ENCODE assay signal across 16 cellular contexts in the genomic region with DNA sequence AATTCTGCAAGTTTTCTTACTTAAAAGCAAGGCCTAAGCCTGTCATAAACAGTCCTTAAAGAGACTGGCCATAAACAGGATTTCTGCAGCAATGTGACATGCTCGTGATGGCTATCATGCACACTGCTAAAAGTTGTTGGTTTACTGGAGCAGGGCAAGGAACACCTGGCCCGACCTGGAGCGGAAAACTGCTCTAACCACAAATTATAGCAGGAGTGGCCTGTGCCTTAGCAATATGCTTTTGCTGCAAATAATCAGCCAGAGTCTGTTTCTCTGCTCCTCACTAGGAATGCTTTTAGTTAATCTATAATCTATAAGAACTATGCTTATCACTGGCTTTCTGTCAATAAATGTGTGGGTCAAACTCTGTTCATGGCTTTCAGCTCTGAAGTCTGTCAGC.
DNase-seq lines count a peak whose midpoint lies in the region; FAIRE-seq and TF ChIP-seq lines count a peak whose summit lies in the region.
"Had no signal": no experiment of that assay in that cellular context is flagged by ENCODE, and none has a peak within 500 bp of the region (broad histone marks: within the 10 kb centered on the region; RNA-seq: fewer than 3 reads in every experiment).

No MANE protein-coding gene starts in this region.

- H3F3A ChIP-seq in MM.1S (ENCODE audit: insufficient read depth, low read length) (no peaks in the 10 kb centered on the region), smooth muscle cell (ENCODE audit: low read depth) (no peaks in the 10 kb centered on the region)

- H3K9me2 ChIP-seq in MM.1S (replicated peaks; ENCODE audit: insufficient read depth, low read length): no peaks in the 10 kb centered on the region

- H3K4me3 ChIP-seq in MM.1S (ENCODE audit: low read length) (no peak overlapping the region), kidney (ENCODE audit: low read length in 2 of 2) (no peak overlapping the region), smooth muscle cell (no peak overlapping the region)
- H3K4me3 ChIP-seq in CD8-positive, alpha-beta memory T cell (ENCODE audit: low read length): no peak overlapping the region

- H3K27ac Mint-ChIP-seq in CD8-positive, alpha-beta memory T cell: peak overlapping the region in 1 of 8 donors; percentile 66
- H3K27ac Mint-ChIP-seq: B cell; CD4-positive, alpha-beta memory T cell; H9 had no signal

- no peaks in the 10 kb centered on the region for H3K9me3 ChIP-seq in MM.1S (replicated peaks; ENCODE audit: insufficient read depth, low read length)
- no peaks in the 10 kb centered on the region for H3K9me3 ChIP-seq in kidney (ENCODE audit: control insufficient read depth in 1 of 2, low read length in 2 of 2)
- H3K9me3 ChIP-seq in smooth muscle cell (replicated peaks; ENCODE audit: low read depth): no peaks in the 10 kb centered on the region
- no peaks in the 10 kb centered on the region for H3K9me3 ChIP-seq in CD8-positive, alpha-beta memory T cell (ENCODE audit: low read length)

- DNase-seq in GM18507 (ENCODE audit: extremely low spot score, insufficient read length, low read depth) (no peak), MM.1S (peak; percentile 44), kidney (no peak), smooth muscle cell (lab: John Stamatoyannopoulos, UW; ENCODE audit: unreplicated experiment) (no peak), NCI-H2081 treated with DMSO at 0.1 percent for 48 hours (lab: John Stamatoyannopoulos, UW) (no peak), NCI-H345 treated with DMSO at 0.1 percent for 48 hours (lab: John Stamatoyannopoulos, UW; ENCODE audit: unreplicated experiment) (no peak)
- no peak for DNase-seq in CD8-positive, alpha-beta memory T cell
- DNase-seq: CD4-positive, alpha-beta memory T cell; DMS 273 treated with DMSO at 0.1 percent for 48 hours; EL; H9; NCI-H146; NCI-H2171; SIG-M5 had no signal

- H3K9ac ChIP-seq in MM.1S (ENCODE audit: low read length) (no peak overlapping the region), kidney (ENCODE audit: low read length in 2 of 2) (no peak overlapping the region), smooth muscle cell (ENCODE audit: low read depth) (no peak overlapping the region)

- CTCF ChIA-PET in CD8-positive, alpha-beta memory T cell (lab: Charles Lee): no interaction called here

- H3K4me1 Mint-ChIP-seq in CD8-positive, alpha-beta memory T cell: no peaks in the 10 kb centered on the region
- H3K4me1 Mint-ChIP-seq: B cell; CD4-positive, alpha-beta memory T cell had no signal

- TF ChIP-seq CTCF in MM.1S (IDR thresholded peaks at IDR 0.05; ENCODE audit: low read length): no peak
- TF ChIP-seq CTCF in kidney (IDR thresholded peaks at IDR 0.05; ENCODE audit: borderline replicate concordance, extremely low read depth, insufficient read depth): no peak
- TF ChIP-seq CTCF in smooth muscle cell (IDR thresholded peaks at IDR 0.05; ENCODE audit: borderline replicate concordance, insufficient read depth, poor library complexity, severe bottlenecking): no peak

- H3K9me3 Mint-ChIP-seq in CD8-positive, alpha-beta memory T cell: peaks cover 0 to 1% (median under 1%) of the 10 kb centered on the region in 5 donors
- H3K9me3 Mint-ChIP-seq: H9 had no signal

- H3K36me3 ChIP-seq in MM.1S (replicated peaks; ENCODE audit: insufficient read depth, low read length) (no peaks in the 10 kb centered on the region), kidney (ENCODE audit: control insufficient read depth in 1 of 2, insufficient read depth in 2 of 2, low read length in 2 of 2) (no peaks in the 10 kb centered on the region), smooth muscle cell (ENCODE audit: low read depth) (no peaks in the 10 kb centered on the region)
- H3K36me3 ChIP-seq in CD8-positive, alpha-beta memory T cell (ENCODE audit: insufficient read depth, low read length): no peaks in the 10 kb centered on the region

- POLR2A ChIA-PET in CD8-positive, alpha-beta memory T cell (lab: Charles Lee): no interaction called here

- 63% methylated on average over 3 of the region's 3 CpGs for WGBS in smooth muscle cell (ENCODE audit: low lambda C conversion rate)

- H2AFZ ChIP-seq in MM.1S (ENCODE audit: low read length) (no peak overlapping the region), smooth muscle cell (ENCODE audit: low read depth) (peak overlapping the region; percentile 55)

- H3K27me3 Mint-ChIP-seq in CD8-positive, alpha-beta memory T cell: peaks cover 3 to 9% of the 10 kb centered on the region in 2 donors
- H3K27me3 Mint-ChIP-seq: B cell had no signal

- H3K27me3 ChIP-seq in MM.1S (replicated peaks; ENCODE audit: insufficient read depth, low read length): no peaks in the 10 kb centered on the region
- no peaks in the 10 kb centered on the region for H3K27me3 ChIP-seq in smooth muscle cell (ENCODE audit: low read depth)
- no peaks in the 10 kb centered on the region for H3K27me3 ChIP-seq in CD8-positive, alpha-beta memory T cell (ENCODE audit: insufficient read depth, low read length, poor library complexity, severe bottlenecking)

- H3K27ac ChIP-seq in MM.1S (ENCODE audit: low read length): no peak overlapping the region
- peak overlapping the region; percentile 43 to 77 for H3K27ac ChIP-seq in kidney (ENCODE audit: low read depth in 2 of 2, low read length in 2 of 2)
- no peak overlapping the region for H3K27ac ChIP-seq in smooth muscle cell (ENCODE audit: low read depth)
- no peak overlapping the region for H3K27ac ChIP-seq in CD8-positive, alpha-beta memory T cell (ENCODE audit: low read depth, low read length)

- H3K36me3 Mint-ChIP-seq in CD8-positive, alpha-beta memory T cell: no peaks in the 10 kb centered on the region
- H3K36me3 Mint-ChIP-seq: CD4-positive, alpha-beta memory T cell had no signal

- H3K79me2 ChIP-seq in MM.1S (ENCODE audit: low read length) (no peaks in the 10 kb centered on the region), smooth muscle cell (ENCODE audit: low read depth) (no peaks in the 10 kb centered on the region)

- FAIRE-seq in GM18507 (lab: Jason Lieb, UNC) (peak; percentile 24), kidney (lab: Jason Lieb, UNC) (peak; percentile 55)
- FAIRE-seq: RCC 7860 had no signal

- H3K4me1 ChIP-seq in MM.1S (ENCODE audit: low read length) (no peaks in the 10 kb centered on the region), kidney (ENCODE audit: control insufficient read depth in 1 of 2, insufficient read depth in 1 of 2, low read depth in 1 of 2, low read length in 2 of 2) (peaks cover 3 to 33% of the 10 kb centered on the region in 2 donors), smooth muscle cell (ENCODE audit: low read depth) (no peaks in the 10 kb centered on the region)
- H3K4me1 ChIP-seq in CD8-positive, alpha-beta memory T cell (ENCODE audit: insufficient read depth, low read length): no peaks in the 10 kb centered on the region

- H3K4me2 ChIP-seq in MM.1S (ENCODE audit: low read depth, low read length): 0 out of 2 replicates have a peak overlapping the region, but pooled peaks have one; percentile 13
- H3K4me2 ChIP-seq in smooth muscle cell: no peak overlapping the region

- no peak overlapping the region for H3K4me3 Mint-ChIP-seq in CD8-positive, alpha-beta memory T cell
- H3K4me3 Mint-ChIP-seq: B cell; CD4-positive, alpha-beta memory T cell; H9 had no signal

- no peaks in the 10 kb centered on the region for H4K20me1 ChIP-seq in MM.1S (ENCODE audit: insufficient read depth, low read length)
- no peaks in the 10 kb centered on the region for H4K20me1 ChIP-seq in smooth muscle cell (ENCODE audit: low read depth)

- intact Hi-C loops in kidney (cut with DNase I): no loop called here

Comparison
In these comparisons a context has a peak if more than half of its experiments do, and no peak if none do; other contexts are left out.
1. H3K27ac ChIP-seq: peak in kidney (2 of 2); none in MM.1S (single experiment), smooth muscle cell (single experiment) and CD8-positive, alpha-beta memory T cell (single experiment).